29 cellular contexts compared by ENCODE assay signal in the genomic region with DNA sequence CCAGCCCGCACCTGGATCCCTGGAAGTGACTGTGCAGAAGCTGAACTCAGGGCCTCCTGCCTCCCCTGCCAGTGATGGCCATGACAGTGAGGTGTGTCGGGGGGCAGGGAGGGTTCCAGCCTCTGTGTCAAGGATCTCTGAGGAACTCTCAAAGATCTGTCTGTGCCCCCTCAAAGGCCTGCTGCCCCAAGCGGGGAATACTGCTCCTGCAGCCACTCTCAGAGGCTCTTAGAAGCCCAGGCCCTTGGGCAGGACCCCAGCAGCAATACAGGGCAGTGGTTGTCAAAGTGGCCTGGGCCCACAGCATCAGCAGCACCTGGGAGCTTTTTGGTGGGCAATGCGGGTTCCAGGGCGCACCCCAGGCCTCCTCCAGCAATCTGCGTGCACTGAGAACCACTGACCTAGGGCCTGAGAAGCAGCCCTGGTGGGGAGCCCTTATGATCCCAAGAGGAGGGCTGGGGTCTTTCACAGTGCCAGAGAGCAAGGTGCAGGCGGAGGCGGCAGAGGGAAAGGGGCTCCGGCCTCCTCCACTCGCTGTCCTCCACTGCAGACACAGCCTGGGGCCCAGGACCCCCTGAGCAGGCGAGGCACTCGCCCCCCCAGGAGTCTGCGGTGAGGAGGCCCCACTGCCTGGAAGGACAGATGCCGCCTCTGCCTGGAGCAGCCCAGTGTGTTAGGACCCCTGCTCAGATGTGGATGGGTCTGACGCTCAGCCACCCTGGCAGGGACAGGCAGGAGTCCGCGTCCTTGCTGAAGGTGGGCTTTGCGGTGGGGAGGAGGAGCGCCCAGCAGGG.
"Had no signal": no experiment of that assay in that cellular context is flagged by ENCODE, and none has a peak within 500 bp of the region (broad histone marks: within the 10 kb centered on the region; RNA-seq: fewer than 3 reads in every experiment).

No MANE protein-coding gene starts in this region.

- FAIRE-seq: colon, TTC549 had no signal

- H3K27ac ChIP-seq: breast epithelium, esophagus muscularis mucosa, heart right ventricle, left lung, lower lobe of right lung, neural progenitor cell, spleen, testis, transverse colon, WERI-Rb-1 had no signal

- H3K4me3 Mint-ChIP-seq: activated CD4-positive, alpha-beta memory T cell treated with anti-CD3 and anti-CD28 coated beads for 36 hours; activated CD4-positive, alpha-beta T cell treated with anti-CD3 and anti-CD28 coated beads, Interleukin-2, amount 10 ng/mL, durations not matched to agents 24 days and 14 days; activated T-cell treated with anti-CD3 and anti-CD28 coated beads, Interleukin-2, amount 50 U/mL, for 24 hours; natural killer cell; neural progenitor cell had no signal

- H3K27ac Mint-ChIP-seq: activated CD4-positive, alpha-beta memory T cell treated with anti-CD3 and anti-CD28 coated beads for 36 hours; activated CD4-positive, alpha-beta T cell treated with anti-CD3 and anti-CD28 coated beads, Interleukin-2, amount 10 ng/mL, durations not matched to agents 24 days and 14 days; activated naive CD4-positive, alpha-beta T cell treated with anti-CD3 and anti-CD28 coated beads, Interleukin-2, amount 50 U/mL, for 72 hours; activated T-cell treated with anti-CD3 and anti-CD28 coated beads, Interleukin-2, amount 50 U/mL, for 24 hours; activated T-helper 2 cell treated with anti-CD3 and anti-CD28 coated beads, Interferon-gamma antibody, Interleukin-2, Interleukin-4, amounts not matched to agents 10 μg/mL and 5 μg/mL and 100 μg/mL, durations not matched to agents 14 hours and 24 hours and 36 hours; natural killer cell; neural progenitor cell had no signal

- H3K4me1 Mint-ChIP-seq: activated CD4-positive, alpha-beta T cell treated with anti-CD3 and anti-CD28 coated beads, Interleukin-2, amount 10 ng/mL, durations not matched to agents 24 days and 14 days; natural killer cell had no signal

- H3K4me1 ChIP-seq: breast epithelium, testis had no signal

- H3K36me3 Mint-ChIP-seq: activated CD4-positive, alpha-beta memory T cell treated with anti-CD3 and anti-CD28 coated beads for 36 hours; activated naive CD4-positive, alpha-beta T cell treated with anti-CD3 and anti-CD28 coated beads, Interleukin-2, amount 50 U/mL, for 72 hours; natural killer cell; neural progenitor cell had no signal

- H3K9me3 ChIP-seq: breast epithelium, esophagus muscularis mucosa, heart right ventricle, left lung, lower lobe of right lung, spleen, testis, transverse colon had no signal

- H3K36me3 ChIP-seq: breast epithelium, esophagus muscularis mucosa, heart right ventricle, left lung, lower lobe of right lung, neural progenitor cell, spleen, transverse colon had no signal

- DNase-seq: activated CD4-positive, alpha-beta memory T cell treated with anti-CD3 and anti-CD28 coated beads for 36 hours; activated CD4-positive, alpha-beta T cell treated with anti-CD3 and anti-CD28 coated beads, Interleukin-2, amount 10 ng/mL, durations not matched to agents 24 days and 14 days; activated CD4-positive, CD25-positive, alpha-beta regulatory T cell treated with anti-CD3 and anti-CD28 coated beads, Interleukin-2, amount 50 U/mL, for 72 hours; activated CD8-positive, alpha-beta memory T cell treated with anti-CD3 and anti-CD28 coated beads, Interleukin-2, amount 50 U/mL, for 48 hours; activated T-cell treated with anti-CD3 and anti-CD28 coated beads, Interleukin-2, amount 50 U/mL, for 24 hours; central memory CD4-positive, alpha-beta T cell; dermis blood vessel endothelial cell; effector CD4-positive, alpha-beta T cell; foreskin melanocyte; heart right ventricle; left lung; lower lobe of right lung; mesendoderm; natural killer cell; posterior cingulate gyrus; right cardiac atrium; spleen; stimulated activated CD4-positive, alpha-beta T cell treated with anti-CD3 and anti-CD28 coated beads, Interleukin-2, amount 100 ng/mL, for 48 hours; stimulated activated naive CD4-positive, alpha-beta T cell treated with Interleukin-2 at 50 U/mL for 16 hours; testis; transverse colon; WERI-Rb-1 had no signal

- H3K9ac ChIP-seq: neural progenitor cell had no signal

- ATAC-seq: activated naive CD4-positive, alpha-beta T cell treated with anti-CD3 and anti-CD28 coated beads, Interleukin-2, amount 50 U/mL, for 72 hours; heart right ventricle; left lung; lower lobe of right lung; natural killer cell; right cardiac atrium had no signal

- H3K9me3 Mint-ChIP-seq: activated CD4-positive, alpha-beta memory T cell treated with anti-CD3 and anti-CD28 coated beads for 36 hours; activated CD4-positive, alpha-beta T cell treated with anti-CD3 and anti-CD28 coated beads, Interleukin-2, amount 10 ng/mL, durations not matched to agents 24 days and 14 days; activated naive CD4-positive, alpha-beta T cell treated with anti-CD3 and anti-CD28 coated beads, Interleukin-2, amount 50 U/mL, for 72 hours; activated T-cell treated with anti-CD3 and anti-CD28 coated beads, Interleukin-2, amount 50 U/mL, for 24 hours; activated T-helper 2 cell treated with anti-CD3 and anti-CD28 coated beads, Interferon-gamma antibody, Interleukin-2, Interleukin-4, amounts not matched to agents 10 μg/mL and 5 μg/mL and 100 μg/mL, durations not matched to agents 14 hours and 24 hours and 36 hours; natural killer cell; neural progenitor cell had no signal

- H2AFZ ChIP-seq: neural progenitor cell had no signal

- H3K4me2 ChIP-seq: neural progenitor cell had no signal

- H3K4me3 ChIP-seq: breast epithelium, esophagus muscularis mucosa, heart right ventricle, left lung, lower lobe of right lung, neural progenitor cell, spleen, testis, transverse colon had no signal

- H3K27me3 ChIP-seq: neural progenitor cell, testis had no signal

- H3K27me3 Mint-ChIP-seq: activated CD4-positive, alpha-beta T cell treated with anti-CD3 and anti-CD28 coated beads, Interleukin-2, amount 10 ng/mL, durations not matched to agents 24 days and 14 days had no signal
